8 cellular contexts compared by ENCODE assay signal in the genomic region with DNA sequence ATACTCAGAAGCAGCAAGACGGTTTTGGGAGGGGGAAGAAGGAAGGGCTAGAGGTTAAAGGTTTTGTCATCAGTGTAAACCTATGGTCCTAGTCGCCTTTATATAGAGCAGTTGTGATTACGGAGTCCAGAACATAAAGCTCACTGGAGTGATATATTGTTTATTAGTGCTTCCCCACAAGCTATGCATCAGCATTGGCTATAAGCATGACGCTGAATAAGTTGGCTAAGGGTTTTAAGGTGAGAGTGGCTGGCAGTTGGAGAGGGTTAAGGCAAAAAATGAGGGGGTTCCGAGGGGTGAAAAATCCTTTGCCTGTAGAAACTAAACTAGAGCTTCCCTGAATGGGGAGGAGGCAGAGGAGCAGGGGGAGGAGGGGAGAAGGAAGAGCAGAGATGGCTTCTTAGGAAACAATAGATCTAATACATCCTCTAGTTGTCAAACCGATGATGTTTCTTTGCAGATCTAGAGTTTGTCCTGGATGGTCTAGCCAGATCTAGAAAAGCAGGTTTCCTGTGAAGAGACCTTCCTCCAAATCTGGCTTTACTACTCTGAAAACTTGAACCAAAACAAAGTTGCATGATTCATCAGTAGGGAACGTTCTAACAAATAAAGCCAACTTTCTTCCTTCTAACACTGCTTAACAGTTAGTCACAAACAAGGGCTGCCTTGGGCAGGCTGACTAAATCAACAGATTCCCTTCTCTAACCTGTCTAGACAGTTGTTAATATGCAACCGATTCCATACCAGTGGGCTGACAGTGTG. TPM values are rescaled to one million over a fixed set of nuclear protein-coding genes. Genes with fewer than 3 reads are reported as not detected.
DNase-seq lines count a peak whose midpoint lies in the region; FAIRE-seq and TF ChIP-seq lines count a peak whose summit lies in the region.

No MANE protein-coding gene starts in this region.

- TF ChIP-seq EP300 in neural cell (conservative IDR thresholded peaks at IDR 0.05; ENCODE audit: poor library complexity, severe bottlenecking), result no peak

- in situ Hi-C loops in ACHN (cut with HindIII; ENCODE audit: low pct_ligation_motif_present, low pct_unique_long_range_greater_than_20kb, low sequenced_read_pairs), result no loop called here

- no peaks in the 10 kb centered on the region for H3K9me3 Mint-ChIP-seq in activated CD4-positive, alpha-beta T cell treated with anti-CD3 and anti-CD28 coated beads, Interleukin-2, amount 10 ng/mL, durations not matched to agents 24 days and 14 days

- H3K9me3 ChIP-seq in neural cell (ENCODE audit: low read length), result no peaks in the 10 kb centered on the region

- H3K27ac Mint-ChIP-seq in activated CD4-positive, alpha-beta T cell treated with anti-CD3 and anti-CD28 coated beads, Interleukin-2, amount 10 ng/mL, durations not matched to agents 24 days and 14 days, result peak overlapping the region; percentile 96

- no peak for TF ChIP-seq CTCF in fibroblast of pulmonary artery (IDR thresholded peaks at IDR 0.05; ENCODE audit: low read length, missing control alignments)
- TF ChIP-seq CTCF in neural cell (IDR thresholded peaks at IDR 0.05; ENCODE audit: poor library complexity, severe bottlenecking), result no peak

- peaks cover 55% of the 10 kb centered on the region for H3K4me1 Mint-ChIP-seq in activated CD4-positive, alpha-beta T cell treated with anti-CD3 and anti-CD28 coated beads, Interleukin-2, amount 10 ng/mL, durations not matched to agents 24 days and 14 days

- H3K9me2 ChIP-seq in neural cell (ENCODE audit: insufficient read depth, low read length), result no peaks in the 10 kb centered on the region

- no peaks in the 10 kb centered on the region for H3K27me3 Mint-ChIP-seq in activated CD4-positive, alpha-beta T cell treated with anti-CD3 and anti-CD28 coated beads, Interleukin-2, amount 10 ng/mL, durations not matched to agents 24 days and 14 days

- no peak overlapping the region for H2AFZ ChIP-seq in neural cell (ENCODE audit: low read depth, low read length)

- H3K79me2 ChIP-seq in neural cell (replicated peaks; ENCODE audit: insufficient read depth, low read length), result peaks cover 86% of the 10 kb centered on the region

- no peaks in the 10 kb centered on the region for H3K36me3 ChIP-seq in neural cell (ENCODE audit: insufficient read depth, low read length)

- H3F3A ChIP-seq in neural cell (ENCODE audit: insufficient read depth, low read length, poor library complexity, severe bottlenecking), result peaks cover 31% of the 10 kb centered on the region

- TF ChIP-seq POLR2A in H54 (IDR thresholded peaks at IDR 0.05; ENCODE audit: low read depth, low read length), result no peak; the same call in 1 of the 2 replicates

- intact Hi-C loops in activated CD4-positive, alpha-beta T cell treated with anti-CD3 and anti-CD28 coated beads, Interleukin-2, amount 10 ng/mL, durations not matched to agents 24 days and 14 days (cut with micrococcal nuclease), result loop anchor here (1.0 to 10.0 kb wide), 4 partner anchors 8 to 462 kb away; a partner anchor contains a TSS

- no peaks in the 10 kb centered on the region for H3K27me3 ChIP-seq in neural cell (ENCODE audit: insufficient read depth, low read depth, low read length)

- peaks cover 19% of the 10 kb centered on the region for H4K20me1 ChIP-seq in neural cell (ENCODE audit: insufficient read depth)

- DNase-seq in ACHN, result peak; percentile 96
- peak; percentile 34 for DNase-seq in H54 (ENCODE audit: insufficient read length, low spot score)
- DNase-seq in activated CD4-positive, alpha-beta T cell treated with anti-CD3 and anti-CD28 coated beads, Interleukin-2, amount 10 ng/mL, durations not matched to agents 24 days and 14 days, result peak; percentile 69
- peak; percentile 91 for DNase-seq in fibroblast of pulmonary artery (ENCODE audit: low read depth)
- DNase-seq in HUDEP-2 (lab: John Stamatoyannopoulos, UW; ENCODE audit: unreplicated experiment in 76 of 76), result no peak
- no peak for DNase-seq in NOMO-1 treated with dmso at 0.1 percent for 144 hours (lab: John Stamatoyannopoulos, UW; ENCODE audit: unreplicated experiment)
- no peak for DNase-seq in HTR-8/SVneo (ENCODE audit: insufficient read length, low spot score)

- H3K4me2 ChIP-seq in neural cell (ENCODE audit: low read length), result peak overlapping the region; percentile 98

- FAIRE-seq in H54 (lab: Jason Lieb, UNC) (peak; percentile 78), HTR-8/SVneo (lab: Jason Lieb, UNC) (no peak)

- peak overlapping the region; percentile 98 for H3K4me3 Mint-ChIP-seq in activated CD4-positive, alpha-beta T cell treated with anti-CD3 and anti-CD28 coated beads, Interleukin-2, amount 10 ng/mL, durations not matched to agents 24 days and 14 days

- peaks cover 6% of the 10 kb centered on the region for H3K36me3 Mint-ChIP-seq in activated CD4-positive, alpha-beta T cell treated with anti-CD3 and anti-CD28 coated beads, Interleukin-2, amount 10 ng/mL, durations not matched to agents 24 days and 14 days (ENCODE audit: low read depth)

- no peak for TF ChIP-seq RAD21 in neural cell (conservative IDR thresholded peaks at IDR 0.05)

- H3K9ac ChIP-seq in neural cell (ENCODE audit: low read length), result peak overlapping the region; percentile 100

- peak overlapping the region; percentile 100 for H3K27ac ChIP-seq in neural cell (ENCODE audit: low read length)

- H3K4me3 ChIP-seq in fibroblast of pulmonary artery (replicated peaks; ENCODE audit: low read depth, low read length), result peak overlapping the region; percentile 91
- peak overlapping the region; percentile 77 for H3K4me3 ChIP-seq in neural cell (ENCODE audit: low read length)

TF ChIP-seq in neural cell, 6 proteins besides CTCF, POLR2A, EP300 and RAD21:
- TF ChIP-seq, protein P1, sequence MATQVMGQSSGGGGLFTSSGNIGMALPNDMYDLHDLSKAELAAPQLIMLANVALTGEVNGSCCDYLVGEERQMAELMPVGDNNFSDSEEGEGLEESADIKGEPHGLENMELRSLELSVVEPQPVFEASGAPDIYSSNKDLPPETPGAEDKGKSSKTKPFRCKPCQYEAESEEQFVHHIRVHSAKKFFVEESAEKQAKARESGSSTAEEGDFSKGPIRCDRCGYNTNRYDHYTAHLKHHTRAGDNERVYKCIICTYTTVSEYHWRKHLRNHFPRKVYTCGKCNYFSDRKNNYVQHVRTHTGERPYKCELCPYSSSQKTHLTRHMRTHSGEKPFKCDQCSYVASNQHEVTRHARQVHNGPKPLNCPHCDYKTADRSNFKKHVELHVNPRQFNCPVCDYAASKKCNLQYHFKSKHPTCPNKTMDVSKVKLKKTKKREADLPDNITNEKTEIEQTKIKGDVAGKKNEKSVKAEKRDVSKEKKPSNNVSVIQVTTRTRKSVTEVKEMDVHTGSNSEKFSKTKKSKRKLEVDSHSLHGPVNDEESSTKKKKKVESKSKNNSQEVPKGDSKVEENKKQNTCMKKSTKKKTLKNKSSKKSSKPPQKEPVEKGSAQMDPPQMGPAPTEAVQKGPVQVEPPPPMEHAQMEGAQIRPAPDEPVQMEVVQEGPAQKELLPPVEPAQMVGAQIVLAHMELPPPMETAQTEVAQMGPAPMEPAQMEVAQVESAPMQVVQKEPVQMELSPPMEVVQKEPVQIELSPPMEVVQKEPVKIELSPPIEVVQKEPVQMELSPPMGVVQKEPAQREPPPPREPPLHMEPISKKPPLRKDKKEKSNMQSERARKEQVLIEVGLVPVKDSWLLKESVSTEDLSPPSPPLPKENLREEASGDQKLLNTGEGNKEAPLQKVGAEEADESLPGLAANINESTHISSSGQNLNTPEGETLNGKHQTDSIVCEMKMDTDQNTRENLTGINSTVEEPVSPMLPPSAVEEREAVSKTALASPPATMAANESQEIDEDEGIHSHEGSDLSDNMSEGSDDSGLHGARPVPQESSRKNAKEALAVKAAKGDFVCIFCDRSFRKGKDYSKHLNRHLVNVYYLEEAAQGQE (IDR thresholded peaks at IDR 0.05; ENCODE audit: borderline replicate concordance), result no peak
- TF ChIP-seq SMC3 (conservative IDR thresholded peaks at IDR 0.05; ENCODE audit: poor library complexity), result no peak
- TF ChIP-seq MXI1 (conservative IDR thresholded peaks at IDR 0.05; ENCODE audit: poor library complexity, severe bottlenecking), result peak; percentile 30
- no peak for TF ChIP-seq EZH2 (IDR thresholded peaks at IDR 0.05; ENCODE audit: borderline replicate concordance, insufficient read depth, low read length, poor library complexity, severe bottlenecking)
- peak; percentile 63 for TF ChIP-seq POLR2AphosphoS5 (IDR thresholded peaks at IDR 0.05)
- TF ChIP-seq TAF1 (IDR thresholded peaks at IDR 0.05; ENCODE audit: low read depth), result no peak

RNA-seq across cellular contexts. Expression of a gene that starts 2.5 kb away (rescaled TPM):
- 12.6 and 14.1 TPM in 2 replicates for total RNA-seq in activated CD4-positive, alpha-beta T cell treated with anti-CD3 and anti-CD28 coated beads, Interleukin-2, amount 10 ng/mL, durations not matched to agents 24 days and 14 days
- polyA plus RNA-seq in neural cell, result 28.1 and 31.5 TPM in 2 replicates
- 102 and 141 TPM in 2 replicates for polyA minus RNA-seq in neural cell

Comparison
In these comparisons a context has a peak if more than half of its experiments do, and no peak if none do; other contexts are left out.
1. DNase-seq: peak in ACHN (single experiment), H54 (single experiment), activated CD4-positive, alpha-beta T cell treated with anti-CD3 and anti-CD28 coated beads, Interleukin-2, amount 10 ng/mL, durations not matched to agents 24 days and 14 days (single experiment) and fibroblast of pulmonary artery (single experiment); none in HUDEP-2 (0 of 76), NOMO-1 treated with dmso at 0.1 percent for 144 hours (single experiment) and HTR-8/SVneo (single experiment).